Comparison of ENCODE assay signal across 10 cellular contexts in the genomic region with DNA sequence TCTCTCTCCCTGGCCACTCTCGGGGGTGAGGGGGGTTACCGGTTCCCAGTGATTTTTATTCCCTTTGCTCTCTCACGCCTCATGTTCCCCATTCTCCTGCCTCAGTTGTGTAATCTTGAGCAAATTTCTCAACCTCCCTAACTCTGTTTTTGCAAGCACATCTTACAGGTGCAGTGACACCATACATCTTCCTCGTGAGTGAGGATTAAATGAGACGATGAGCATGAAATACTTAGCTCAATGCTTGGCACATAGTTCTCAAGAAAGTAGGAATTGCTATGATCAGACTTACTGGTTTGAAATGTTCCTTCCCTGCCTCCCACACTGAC. TPM values are rescaled to one million over a fixed set of nuclear protein-coding genes. Genes with fewer than 3 reads are reported as not detected.
A peak's percentile ranks its signal among the peaks of the same experiment; 100 is the strongest.
DNase-seq lines count a peak whose midpoint lies in the region; ATAC-seq and TF ChIP-seq lines count a peak whose summit lies in the region.
"Had no signal": no experiment of that assay in that cellular context is flagged by ENCODE, and none has a peak within 500 bp of the region (broad histone marks: within the 10 kb centered on the region; RNA-seq: fewer than 3 reads in every experiment).

No MANE protein-coding gene starts in this region.

- peak overlapping the region; percentile 54 for H2BK15ac ChIP-seq in neuronal stem cell (ENCODE audit: low read length)

- H3K18ac ChIP-seq in neuronal stem cell (ENCODE audit: low read length): peak overlapping the region; percentile 84

- no peak overlapping the region for H2BK12ac ChIP-seq in neuronal stem cell (ENCODE audit: low read length)

- H3K4me2 ChIP-seq in BLaER1 (peak overlapping the region; percentile 87), neuronal stem cell (ENCODE audit: insufficient read depth, low read length, poor library complexity, severe bottlenecking) (no peak overlapping the region)

- H2AK5ac ChIP-seq in neuronal stem cell (ENCODE audit: low read depth, low read length): no peak overlapping the region

- ATAC-seq in HG03139 (IDR thresholded peaks at IDR 0.05; ENCODE audit: unreplicated experiment) (no peak), GM19328 (IDR thresholded peaks at IDR 0.05; ENCODE audit: unreplicated experiment) (no peak), HG02571 (IDR thresholded peaks at IDR 0.05; ENCODE audit: unreplicated experiment) (no peak)

- no peaks in the 10 kb centered on the region for H3K79me1 ChIP-seq in neuronal stem cell (ENCODE audit: low read depth, low read length)

- H3K9ac ChIP-seq in BLaER1 (no peak overlapping the region), HUES6 (ENCODE audit: low read length) (no peak overlapping the region), neuronal stem cell (ENCODE audit: low read depth, low read length, poor library complexity) (no peak overlapping the region)

- H3K4me3 ChIP-seq in BLaER1: peak overlapping the region; percentile 57
- H3K4me3 ChIP-seq in HUES6 (ENCODE audit: low read depth, low read length): peak overlapping the region; percentile 14; the same call in 1 of the 2 replicates
- H3K4me3 ChIP-seq in choroid plexus epithelial cell (ENCODE audit: low read depth, low read length): peak overlapping the region; percentile 45
- H3K4me3 ChIP-seq in neuronal stem cell (ENCODE audit: low read length in 2 of 2): no peak overlapping the region

- H3K4ac ChIP-seq in neuronal stem cell (ENCODE audit: low read length): no peak overlapping the region

- H2AFZ ChIP-seq in neuronal stem cell (ENCODE audit: low read length): peak overlapping the region; percentile 90

- no peak overlapping the region for H2BK5ac ChIP-seq in neuronal stem cell (ENCODE audit: low read length)

- peaks cover 36% of the 10 kb centered on the region for H3K4me1 ChIP-seq in BLaER1
- H3K4me1 ChIP-seq in HUES6 (ENCODE audit: control insufficient read depth, insufficient read depth, low read length): peaks cover 9% of the 10 kb centered on the region; the same call in 1 of the 2 replicates
- peaks cover 0 to 1% of the 10 kb centered on the region in 2 donors for H3K4me1 ChIP-seq in neuronal stem cell (ENCODE audit: control insufficient read depth in 2 of 2, insufficient read depth in 1 of 2, low read depth in 1 of 2, low read length in 2 of 2)

- no peak overlapping the region for H2BK120ac ChIP-seq in neuronal stem cell (ENCODE audit: low read depth, low read length)

- no peak for DNase-seq in choroid plexus epithelial cell (ENCODE audit: low read depth)
- no peak for DNase-seq in neuronal stem cell (ENCODE audit: low spot score)
- DNase-seq in DMS 273 (lab: John Stamatoyannopoulos, UW; ENCODE audit: unreplicated experiment): no peak
- DNase-seq: DMS153 had no signal

- no CpG with 5 or more reads among the region's 5 CpGs for WGBS in neuronal stem cell (ENCODE audit: extremely low coverage in 2 of 2, insufficient read length in 2 of 2, insufficient replicate concordance in 1 of 2), 2 donors

- no peaks in the 10 kb centered on the region for H4K20me1 ChIP-seq in BLaER1

- no peak overlapping the region for H3K23ac ChIP-seq in neuronal stem cell (ENCODE audit: low read depth, low read length, poor library complexity)

- no peak for TF ChIP-seq CTCF in choroid plexus epithelial cell (conservative IDR thresholded peaks at IDR 0.05; ENCODE audit: low read depth, low read length)

- H3K27me3 ChIP-seq in BLaER1 (no peaks in the 10 kb centered on the region), HUES6 (ENCODE audit: control insufficient read depth, insufficient read depth, low read length) (peaks cover 46% of the 10 kb centered on the region), neuronal stem cell (ENCODE audit: control insufficient read depth in 3 of 3, insufficient read depth in 3 of 3, low read depth in 1 of 3, low read length in 3 of 3) (peaks cover 2 to 64% (median 27%) of the 10 kb centered on the region in 3 experiments)

- no peak overlapping the region for H4K8ac ChIP-seq in neuronal stem cell (ENCODE audit: low read depth, low read length)

- no peaks in the 10 kb centered on the region for H3K36me3 ChIP-seq in BLaER1
- no peaks in the 10 kb centered on the region for H3K36me3 ChIP-seq in HUES6 (ENCODE audit: control insufficient read depth, insufficient read depth, low read length)
- no peaks in the 10 kb centered on the region for H3K36me3 ChIP-seq in neuronal stem cell (replicated peaks in 1 of 2; ENCODE audit: control insufficient read depth in 2 of 2, insufficient read depth in 2 of 2, low read length in 2 of 2)
- H3K36me3 ChIP-seq: adrenal gland had no signal

- H3K27ac ChIP-seq in BLaER1: peak overlapping the region; percentile 55; the same call in 1 of the 2 replicates
- no peak overlapping the region for H3K27ac ChIP-seq in HUES6 (ENCODE audit: low read depth, low read length)
- H3K27ac ChIP-seq in neuronal stem cell (replicated peaks; ENCODE audit: low read length): no peak overlapping the region

- H3K9me3 ChIP-seq in BLaER1 (no peaks in the 10 kb centered on the region), HUES6 (ENCODE audit: control insufficient read depth, insufficient read depth, low read depth, low read length) (no peaks in the 10 kb centered on the region), neuronal stem cell (replicated peaks in 1 of 2; ENCODE audit: control insufficient read depth in 2 of 2, insufficient read depth in 1 of 2, low read depth in 1 of 2, low read length in 2 of 2) (no peaks in the 10 kb centered on the region)
- H3K9me3 ChIP-seq: adrenal gland had no signal

- H4K91ac ChIP-seq in neuronal stem cell (ENCODE audit: low read depth, low read length, poor library complexity): no peak overlapping the region

- H3K14ac ChIP-seq in neuronal stem cell (ENCODE audit: low read length): no peak overlapping the region

RNA-seq across cellular contexts. Expression of gene TNFRSF9, which starts 2.0 kb away (rescaled TPM):
- under 0.01 TPM for polyA plus RNA-seq in neuronal stem cell (2013, experiment 1 of 2)
- polyA plus RNA-seq in neuronal stem cell (2013, experiment 2 of 2): not detected

RNA-seq across cellular contexts. Expression of gene PARK7, which starts 18.8 kb away (rescaled TPM):
- 220 TPM for polyA plus RNA-seq in neuronal stem cell (2013, experiment 1 of 2)
- polyA plus RNA-seq in neuronal stem cell (2013, experiment 2 of 2): 221 TPM

Comparison
In these comparisons a context has a peak if more than half of its experiments do, and no peak if none do; other contexts are left out.
1. H3K4me3 ChIP-seq: peak in BLaER1 (single experiment), HUES6 (single experiment) and choroid plexus epithelial cell (single experiment); none in neuronal stem cell (0 of 2).